ENCODE assay signal across 19 cellular contexts in the genomic region with DNA sequence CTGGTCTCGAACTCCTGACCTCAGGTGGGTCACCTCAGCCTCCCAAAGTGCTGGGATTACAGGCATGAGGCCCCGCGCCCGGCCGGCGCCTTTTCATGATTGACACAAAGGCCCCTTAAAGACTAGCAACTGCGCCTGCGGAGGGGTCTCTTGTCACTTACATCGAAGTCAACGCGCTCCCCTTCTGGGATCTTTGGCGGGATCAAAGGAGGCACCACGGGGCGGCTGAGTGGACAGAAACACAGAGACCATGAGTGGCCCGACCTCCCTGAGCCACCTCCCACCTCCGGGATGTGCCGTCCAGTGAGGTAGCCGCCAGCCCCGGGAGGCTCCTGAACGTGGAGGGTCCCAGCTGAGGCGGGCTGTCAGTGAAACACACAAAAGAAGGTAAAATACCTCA. TPM values are rescaled to one million over a fixed set of nuclear protein-coding genes. Genes with fewer than 3 reads are reported as not detected.
A peak's percentile ranks its signal among the peaks of the same experiment; 100 is the strongest.
DNase-seq lines count a peak whose midpoint lies in the region; ATAC-seq and TF ChIP-seq lines count a peak whose summit lies in the region.
"Had no signal": no experiment of that assay in that cellular context is flagged by ENCODE, and none has a peak within 500 bp of the region (broad histone marks: within the 10 kb centered on the region; RNA-seq: fewer than 3 reads in every experiment).

No MANE protein-coding gene starts in this region.

- H3K4me1 ChIP-seq in GM23338 (ENCODE audit: insufficient read depth) (peaks cover 3% of the 10 kb centered on the region; the same call in 1 of the 2 replicates), psoas muscle (no peaks in the 10 kb centered on the region)
- peaks cover 9% of the 10 kb centered on the region for H3K4me1 ChIP-seq in effector memory CD4-positive, alpha-beta T cell (ENCODE audit: control insufficient read depth, insufficient read depth, low read length, poor library complexity, severe bottlenecking)

- H3K4me3 ChIP-seq in GM23338 (peak overlapping the region; percentile 46), psoas muscle (no peak overlapping the region)
- H3K4me3 ChIP-seq in effector memory CD4-positive, alpha-beta T cell (ENCODE audit: insufficient read depth, low read depth, low read length, poor library complexity, severe bottlenecking), result no peak overlapping the region
- H3K4me3 ChIP-seq: prostate gland, spleen had no signal

- H3K27ac ChIP-seq in GM23338 (ENCODE audit: low read depth) (no peak overlapping the region), psoas muscle (peak overlapping the region; percentile 49)
- no peak overlapping the region for H3K27ac ChIP-seq in effector memory CD4-positive, alpha-beta T cell (ENCODE audit: insufficient read depth, low read length, poor library complexity, severe bottlenecking)
- H3K27ac ChIP-seq: prostate gland, spleen had no signal

- H3K4me1 Mint-ChIP-seq in GM23338, result peaks cover 17% of the 10 kb centered on the region
- peaks cover 10% of the 10 kb centered on the region for H3K4me1 Mint-ChIP-seq in brain

- H3K9me3 ChIP-seq in psoas muscle, result no peaks in the 10 kb centered on the region
- H3K9me3 ChIP-seq in effector memory CD4-positive, alpha-beta T cell (ENCODE audit: control insufficient read depth, low read length), result no peaks in the 10 kb centered on the region
- H3K9me3 ChIP-seq: prostate gland, spleen had no signal

- H3K27me3 ChIP-seq in GM23338 (ENCODE audit: insufficient read depth) (peaks cover 7% of the 10 kb centered on the region; the same call in 1 of the 2 replicates), psoas muscle (ENCODE audit: insufficient read depth in 3 of 3, low read length in 2 of 3) (peaks cover 0 to 40% (median 4%) of the 10 kb centered on the region in 3 donors)
- peaks cover 37% of the 10 kb centered on the region for H3K27me3 ChIP-seq in effector memory CD4-positive, alpha-beta T cell (replicated peaks; ENCODE audit: control insufficient read depth, insufficient read depth, low read length, poor library complexity, severe bottlenecking)

- H3K27me3 Mint-ChIP-seq in GM23338 (ENCODE audit: insufficient read depth, low read depth, poor library complexity) (peaks cover 9% of the 10 kb centered on the region), brain (peaks cover 61% of the 10 kb centered on the region)

- WGBS in psoas muscle, 3 donors, result 32 to 46% (median 38%) methylated on average over 21 of the region's 21 CpGs

- H3K9me2 ChIP-seq in GM23338 (ENCODE audit: insufficient read depth), result no peaks in the 10 kb centered on the region

- TF ChIP-seq CTCF in GM23338 (conservative IDR thresholded peaks at IDR 0.05; ENCODE audit: low read depth in 2 of 2) (no peak), brain (conservative IDR thresholded peaks at IDR 0.05) (no peak), psoas muscle (IDR thresholded peaks at IDR 0.05) (no peak)

- H3K27ac Mint-ChIP-seq in GM23338 (no peak overlapping the region), brain (no peak overlapping the region)
- H3K27ac Mint-ChIP-seq: activated CD8-positive, alpha-beta T cell treated with anti-CD3 and anti-CD28 coated beads for 36 hours; stimulated activated naive CD8-positive, alpha-beta T cell treated with anti-CD3 and anti-CD28 coated beads, Interleukin-15, amount 100 ng/mL, for 72 hours had no signal

- intact Hi-C loops in psoas muscle (cut with DNase I), result loop anchor here (5.0 to 10.0 kb wide), 2 partner anchors 361 to 363 kb away; no protein-coding TSS in a partner anchor

- H3K4me3 Mint-ChIP-seq in GM23338 (peak overlapping the region; percentile 78), brain (peak overlapping the region in 4 of 5 experiments; percentile 71 to 95 (median 81))
- H3K4me3 Mint-ChIP-seq: activated CD8-positive, alpha-beta T cell treated with anti-CD3 and anti-CD28 coated beads for 36 hours; activated naive CD4-positive, alpha-beta T cell treated with anti-CD3 and anti-CD28 coated beads, Interleukin-2, amount 10 ng/mL, durations not matched to agents 7 days and 5 days; central memory CD8-positive, alpha-beta T cell; IgD-negative memory B cell; neural crest cell had no signal

- H3K36me3 Mint-ChIP-seq in GM23338 (ENCODE audit: low read depth) (peaks cover 18% of the 10 kb centered on the region), brain (no peaks in the 10 kb centered on the region)
- H3K36me3 Mint-ChIP-seq: activated naive CD4-positive, alpha-beta T cell treated with anti-CD3 and anti-CD28 coated beads, Interleukin-2, amount 10 ng/mL, durations not matched to agents 7 days and 5 days; IgD-negative memory B cell had no signal

- peak overlapping the region; percentile 78 for H3K4me2 ChIP-seq in GM23338

- H3K9me3 Mint-ChIP-seq in GM23338 (no peaks in the 10 kb centered on the region; the same call in 2 of the 3 replicates), brain (peaks cover 0 to 2% (median 0%) of the 10 kb centered on the region in 5 experiments)
- H3K9me3 Mint-ChIP-seq: activated CD8-positive, alpha-beta T cell treated with anti-CD3 and anti-CD28 coated beads for 36 hours; activated naive CD4-positive, alpha-beta T cell treated with anti-CD3 and anti-CD28 coated beads, Interleukin-2, amount 10 ng/mL, durations not matched to agents 7 days and 5 days; central memory CD8-positive, alpha-beta T cell; neural crest cell; stimulated activated naive CD8-positive, alpha-beta T cell treated with anti-CD3 and anti-CD28 coated beads, Interleukin-15, amount 100 ng/mL, for 72 hours had no signal

- peak overlapping the region; percentile 43; the same call in 1 of the 2 replicates for H2AFZ ChIP-seq in GM23338

- H3K79me2 ChIP-seq in GM23338 (replicated peaks; ENCODE audit: insufficient read depth), result no peaks in the 10 kb centered on the region

- no peaks in the 10 kb centered on the region; the same call in 1 of the 2 replicates for H4K20me1 ChIP-seq in GM23338 (replicated peaks; ENCODE audit: insufficient read depth)

- no peaks in the 10 kb centered on the region for H3K36me3 ChIP-seq in GM23338 (ENCODE audit: insufficient read depth)
- H3K36me3 ChIP-seq in psoas muscle (ENCODE audit: insufficient read depth in 1 of 2, low read depth in 1 of 2), result peaks cover 0 to 25% of the 10 kb centered on the region in 2 donors
- no peaks in the 10 kb centered on the region for H3K36me3 ChIP-seq in effector memory CD4-positive, alpha-beta T cell (ENCODE audit: control insufficient read depth, insufficient read depth, low read length)
- H3K36me3 ChIP-seq: prostate gland, spleen had no signal

- H3F3A ChIP-seq in GM23338 (replicated peaks; ENCODE audit: low read depth), result 0 out of 2 replicates have a peak, but pooled peaks cover 4% of the 10 kb centered on the region

- DNase-seq in GM23338 (ENCODE audit: low spot score), result peak; percentile 57
- DNase-seq in HuH-7.5 (ENCODE audit: low spot score), result peak; percentile 4
- DNase-seq in psoas muscle, result no peak
- no peak for DNase-seq in NCI-H2029 (lab: John Stamatoyannopoulos, UW)
- DNase-seq in effector memory CD4-positive, alpha-beta T cell, result no peak
- DNase-seq in NCI-H774 (lab: John Stamatoyannopoulos, UW), result no peak
- DNase-seq: NCI-H1436 treated with DMSO at 0.1 percent for 48 hours had no signal

- peak; percentile 13 for ATAC-seq in GM23338
- ATAC-seq in psoas muscle, result peak; percentile 2 to 25 (median 18)

RNA-seq across cellular contexts. Expression of a gene that starts 7.3 kb away (rescaled TPM):
- total RNA-seq in GM23338 (2014; rRNA removed; shearing (Covaris generic)), result 51.4 and 59.3 TPM in 2 replicates
- polyA plus RNA-seq in GM23338 (2016; fragmentation: Nextera tagmentation; extraction: Ambion mirVana), result 139 and 150 TPM in 2 replicates
- polyA plus RNA-seq in brain (ENCODE audit: insufficient read depth, low read depth, low replicate concordance), result 5.7 TPM
- 1,000 to 10,000 TPM; 7,142 to 9,723 (median 8,305) TPM for total RNA-seq in psoas muscle
- polyA plus RNA-seq in psoas muscle, result over 10,000 TPM in 2 of 3 donors, 1,000 to 10,000 TPM in 1; 4,522 to 12,694 (median 10,175) TPM
- total RNA-seq: activated CD8-positive, alpha-beta T cell treated with anti-CD3 and anti-CD28 coated beads for 36 hours; neural crest cell had no signal
- polyA plus RNA-seq: IgD-negative memory B cell had no signal

RNA-seq across cellular contexts. Expression of a gene that starts 15.8 kb away (rescaled TPM):
- 21.5 and 27.9 TPM in 2 replicates for total RNA-seq in GM23338 (2014; rRNA removed; shearing (Covaris generic))
- polyA plus RNA-seq in GM23338 (2016; fragmentation: Nextera tagmentation; extraction: Ambion mirVana) (150 and 153 TPM in 2 replicates), brain (ENCODE audit: insufficient read depth, low read depth, low replicate concordance) (not detected), psoas muscle (10 to 100 TPM; 13.4 to 17.4 (median 15.2) TPM)
- 10 to 100 TPM in 1 of 4 donors, 1 to 10 TPM in 3; 5.0 to 16.2 (median 7.4) TPM for total RNA-seq in psoas muscle
- total RNA-seq: activated CD8-positive, alpha-beta T cell treated with anti-CD3 and anti-CD28 coated beads for 36 hours; liver; mucosa of gallbladder; spleen had no signal
- polyA plus RNA-seq: IgD-negative memory B cell, liver had no signal

RNA-seq across cellular contexts. Expression of a gene that starts 24.3 kb away (rescaled TPM):
- total RNA-seq in GM23338 (2014; rRNA removed; shearing (Covaris generic)), result 57.4 and 83.9 TPM in 2 replicates
- 33.2 and 33.3 TPM in 2 replicates for polyA plus RNA-seq in GM23338 (2016; fragmentation: Nextera tagmentation; extraction: Ambion mirVana)
- polyA plus RNA-seq in brain (ENCODE audit: insufficient read depth, low read depth, low replicate concordance), result 56.9 TPM
- 10 to 100 TPM; 20.5 to 35.3 (median 24.8) TPM for total RNA-seq in psoas muscle
- 10 to 100 TPM; 28.5 to 59.1 (median 44.4) TPM for polyA plus RNA-seq in psoas muscle

RNA-seq across cellular contexts. Expression of a gene that starts 24.7 kb away (rescaled TPM):
- 5.6 and 8.5 TPM in 2 replicates for total RNA-seq in GM23338 (2014; rRNA removed; shearing (Covaris generic))
- polyA plus RNA-seq in GM23338 (2016; fragmentation: Nextera tagmentation; extraction: Ambion mirVana) (8.8 and 9.0 TPM in 2 replicates), brain (ENCODE audit: insufficient read depth, low read depth, low replicate concordance) (0.64 TPM), psoas muscle (under 1 TPM; 0.06 to 0.47 (median 0.34) TPM)
- not detected for total RNA-seq in psoas muscle
- total RNA-seq: activated CD8-positive, alpha-beta T cell treated with anti-CD3 and anti-CD28 coated beads for 36 hours had no signal
- polyA plus RNA-seq: IgD-negative memory B cell had no signal

RNA-seq across cellular contexts. Expression of a gene that starts 38.4 kb away (rescaled TPM):
- 0.54 and 2.1 TPM in 2 replicates for total RNA-seq in GM23338 (2014; rRNA removed; shearing (Covaris generic))
- polyA plus RNA-seq in GM23338 (2016; fragmentation: Nextera tagmentation; extraction: Ambion mirVana), result 4.0 and 4.7 TPM in 2 replicates
- 51.8 TPM for polyA plus RNA-seq in brain (ENCODE audit: insufficient read depth, low read depth, low replicate concordance)
- total RNA-seq in psoas muscle, result not detected
- under 1 TPM in 2 of 3 donors, not detected in 1; 0.03 to 0.13 TPM for polyA plus RNA-seq in psoas muscle
- total RNA-seq: activated CD8-positive, alpha-beta T cell treated with anti-CD3 and anti-CD28 coated beads for 36 hours; MCF 10A; mucosa of gallbladder had no signal
- polyA plus RNA-seq: liver had no signal

Comparison
In these comparisons a context has a peak if more than half of its experiments do, and no peak if none do; other contexts are left out.
1. DNase-seq: peak in GM23338 (single experiment) and HuH-7.5 (single experiment); none in psoas muscle (0 of 2), NCI-H2029 (single experiment), effector memory CD4-positive, alpha-beta T cell (0 of 3) and NCI-H774 (single experiment).
2. RNA of a gene that starts 7.3 kb away (polyA plus RNA-seq): 4,522 to 12,694 TPM in psoas muscle; 139 to 150 TPM in GM23338 and 5.7 TPM in brain (single experiment); every median in the first group is over 10 times any median in the second.
3. RNA of a gene that starts 15.8 kb away (polyA plus RNA-seq): 150 to 153 TPM in GM23338 and 13.4 to 17.4 TPM in psoas muscle; not detected in brain (single experiment); every median in the first group is over 10 times any median in the second.